Comparison of ENCODE assay signal across 21 cellular contexts in genomic region chr1:77925536-77925935, GRCh38. TPM values are rescaled to one million over a fixed set of nuclear protein-coding genes. Genes with fewer than 3 reads are reported as not detected.
DNase-seq lines count a peak whose midpoint lies in the region; ATAC-seq and TF ChIP-seq lines count a peak whose summit lies in the region.
"Had no signal": no experiment of that assay in that cellular context is flagged by ENCODE, and none has a peak within 500 bp of the region (broad histone marks: within the 10 kb centered on the region; RNA-seq: fewer than 3 reads in every experiment).

No MANE protein-coding gene starts in this region.

- H3K4me2 ChIP-seq in GM23248 (ENCODE audit: unreplicated experiment) (peak overlapping the region; percentile 70), mesendoderm (ENCODE audit: low read length) (no peak overlapping the region), hepatocyte (no peak overlapping the region)
- H3K4me2 ChIP-seq: A549 had no signal

- peaks cover 0 to 5% (median 2%) of the 10 kb centered on the region in 4 donors for H3K4me1 Mint-ChIP-seq in naive thymus-derived CD8-positive, alpha-beta T cell

- no peak overlapping the region; the same call in 1 of the 2 replicates for H3K9ac ChIP-seq in GM23248
- H3K9ac ChIP-seq in mesendoderm (ENCODE audit: low read length): no peak overlapping the region

- H3K36me3 ChIP-seq in GM23248 (ENCODE audit: low read depth) (peaks cover 56% of the 10 kb centered on the region), mesendoderm (ENCODE audit: control insufficient read depth, insufficient read depth, low read length) (no peaks in the 10 kb centered on the region), hepatocyte (replicated peaks; ENCODE audit: insufficient read depth, low read depth) (no peaks in the 10 kb centered on the region)

- no peak overlapping the region for H3K27ac Mint-ChIP-seq in naive thymus-derived CD8-positive, alpha-beta T cell
- H3K27ac Mint-ChIP-seq: CD8-positive, alpha-beta T cell had no signal

- no peaks in the 10 kb centered on the region for H3K9me3 ChIP-seq in GM23248 (ENCODE audit: low read depth)
- H3K9me3 ChIP-seq in hepatocyte (ENCODE audit: low read depth): no peaks in the 10 kb centered on the region
- H3K9me3 ChIP-seq: A549, thoracic aorta had no signal

- H3K9me3 Mint-ChIP-seq in naive thymus-derived CD8-positive, alpha-beta T cell: no peaks in the 10 kb centered on the region
- H3K9me3 Mint-ChIP-seq: activated B cell treated with CpG ODN at 0.5 μM for 24 hours; CD8-positive, alpha-beta T cell; central memory CD8-positive, alpha-beta T cell; naive B cell had no signal

- H3K4me3 ChIP-seq in AG04449 (ENCODE audit: low read depth, low read length) (no peak overlapping the region), GM23248 (0 out of 2 replicates have a peak overlapping the region, but pooled peaks have one; percentile 3), mesendoderm (ENCODE audit: low read length) (no peak overlapping the region), hepatocyte (no peak overlapping the region)
- H3K4me3 ChIP-seq: A549 had no signal

- no peak overlapping the region for H2BK120ac ChIP-seq in mesendoderm (ENCODE audit: low read depth, low read length)

- H2AK5ac ChIP-seq in mesendoderm (ENCODE audit: low read length): no peak overlapping the region

- DNase-seq in AG04449 (ENCODE audit: low read depth, low spot score) (peak; percentile 26), GM23248 (peak; percentile 55), astrocyte of the hippocampus (ENCODE audit: low read depth, low spot score) (peak; percentile 31), hepatic stellate cell (ENCODE audit: low spot score) (peak; percentile 24), mesendoderm (no peak), hepatocyte (ENCODE audit: low spot score) (no peak), NCI-H446 treated with DMSO at 0.1 percent for 48 hours (lab: John Stamatoyannopoulos, UW) (no peak)
- DNase-seq in naive thymus-derived CD8-positive, alpha-beta T cell: no peak
- DNase-seq: activated B cell treated with CpG ODN at 0.5 μM for 24 hours; activated CD4-positive, alpha-beta T cell treated with anti-CD3 and anti-CD28 coated beads, Interleukin-2, amount 50 U/mL, for 48 hours; CD8-positive, alpha-beta T cell; DMS53; hypothalamus; mammary epithelial cell; naive B cell; NCI-H1105 treated with DMSO at 0.1 percent for 48 hours; NCI-H524; right cardiac atrium had no signal

- no peak overlapping the region for H2BK5ac ChIP-seq in mesendoderm (ENCODE audit: low read length)

- H3K9me2 ChIP-seq in GM23248 (ENCODE audit: insufficient read depth) (no peaks in the 10 kb centered on the region), hepatocyte (replicated peaks; ENCODE audit: insufficient read depth) (no peaks in the 10 kb centered on the region)

- no peak for ATAC-seq in naive thymus-derived CD8-positive, alpha-beta T cell
- ATAC-seq: A549; CD8-positive, alpha-beta T cell; right cardiac atrium had no signal

- H3K56ac ChIP-seq in mesendoderm (ENCODE audit: low read length): no peak overlapping the region

- POLR2A ChIA-PET in AG04449 (lab: Yijun Ruan, JAX): no interaction called here
- POLR2A ChIA-PET in naive thymus-derived CD8-positive, alpha-beta T cell (lab: Charles Lee): no interaction called here

- H3K79me2 ChIP-seq in GM23248 (ENCODE audit: insufficient read depth) (peaks cover 7% of the 10 kb centered on the region), mesendoderm (ENCODE audit: control insufficient read depth, insufficient read depth, low read length) (no peaks in the 10 kb centered on the region), hepatocyte (no peaks in the 10 kb centered on the region)

- H3K4me3 Mint-ChIP-seq in naive thymus-derived CD8-positive, alpha-beta T cell: no peak overlapping the region

- peaks cover 37% of the 10 kb centered on the region for H3F3A ChIP-seq in GM23248 (ENCODE audit: insufficient read depth)

- no peak overlapping the region for H4K8ac ChIP-seq in mesendoderm (ENCODE audit: low read depth, low read length)

- H3K4me1 ChIP-seq in GM23248 (ENCODE audit: insufficient read depth) (peaks cover 17% of the 10 kb centered on the region), mesendoderm (ENCODE audit: control insufficient read depth, low read depth, low read length) (no peaks in the 10 kb centered on the region), hepatocyte (ENCODE audit: insufficient read depth) (no peaks in the 10 kb centered on the region)
- H3K4me1 ChIP-seq: A549 had no signal

- no peak overlapping the region for H3K23ac ChIP-seq in mesendoderm (ENCODE audit: low read length)

- no peaks in the 10 kb centered on the region for H3K27me3 Mint-ChIP-seq in naive thymus-derived CD8-positive, alpha-beta T cell
- H3K27me3 Mint-ChIP-seq: activated B cell treated with CpG ODN at 0.5 μM for 24 hours; central memory CD8-positive, alpha-beta T cell; naive B cell had no signal

- H2AFZ ChIP-seq in GM23248: no peak overlapping the region
- no peak overlapping the region for H2AFZ ChIP-seq in hepatocyte

- H3K79me1 ChIP-seq in mesendoderm (ENCODE audit: low read length): no peaks in the 10 kb centered on the region

- H3K36me3 Mint-ChIP-seq in naive thymus-derived CD8-positive, alpha-beta T cell: no peaks in the 10 kb centered on the region
- H3K36me3 Mint-ChIP-seq: naive B cell had no signal

- H3K4ac ChIP-seq in mesendoderm (ENCODE audit: low read depth, low read length): no peak overlapping the region

- CTCF ChIA-PET in AG04449 (lab: Yijun Ruan, JAX): interaction anchor here (0.7 to 1.0 kb wide), 2 partner anchors 188 kb away, joined by 3 read pairs; no protein-coding TSS in a partner anchor

- H3K18ac ChIP-seq in mesendoderm (ENCODE audit: low read length): no peak overlapping the region

- H4K20me1 ChIP-seq in GM23248 (ENCODE audit: insufficient read depth): no peaks in the 10 kb centered on the region
- no peaks in the 10 kb centered on the region for H4K20me1 ChIP-seq in hepatocyte (ENCODE audit: insufficient read depth, poor library complexity, severe bottlenecking)

- in situ Hi-C loops in GM23248 (cut with MboI): no loop called here

- H4K5ac ChIP-seq in mesendoderm (ENCODE audit: low read length): no peak overlapping the region

- peak overlapping the region; percentile 36 for H3K27ac ChIP-seq in GM23248
- no peak overlapping the region for H3K27ac ChIP-seq in mesendoderm (ENCODE audit: low read depth, low read length)
- no peak overlapping the region for H3K27ac ChIP-seq in hepatocyte
- H3K27ac ChIP-seq: A549, thoracic aorta had no signal

- TF ChIP-seq CTCF in AG04449 (IDR thresholded peaks at IDR 0.05; ENCODE audit: insufficient read depth, low read length, missing control alignments) (no peak), hepatocyte (IDR thresholded peaks at IDR 0.05; ENCODE audit: poor library complexity) (no peak)

- H2BK15ac ChIP-seq in mesendoderm (replicated peaks; ENCODE audit: low read depth): no peak overlapping the region

- H3K27me3 ChIP-seq in GM23248 (replicated peaks; ENCODE audit: insufficient read depth) (no peaks in the 10 kb centered on the region), mesendoderm (ENCODE audit: insufficient read depth, low read length, poor library complexity) (no peaks in the 10 kb centered on the region), hepatocyte (no peaks in the 10 kb centered on the region)

- 4 to 16% methylated on average over 1 of the region's 1 CpG for WGBS in GM23248 (ENCODE audit: low coverage in 1 of 2, low lambda C conversion rate in 2 of 2, missing lambda C conversion rate in 2 of 2), 2 experiments
- WGBS in mesendoderm (ENCODE audit: extremely low coverage, insufficient coverage, low lambda C conversion rate): no CpG with 5 or more reads among the region's 1 CpG
- 59% methylated on average over 1 of the region's 1 CpG for WGBS in hepatocyte (ENCODE audit: low lambda C conversion rate, missing lambda C conversion rate)

RNA-seq across cellular contexts. Expression of gene NEXN, which starts 37.1 kb away (rescaled TPM):
- total RNA-seq in GM23248 (2014; rRNA removed; shearing (Covaris generic)): 11.4 and 17.2 TPM in 2 replicates
- polyA plus RNA-seq in GM23248 (2016; fragmentation: Nextera tagmentation; extraction: Ambion mirVana): 69.0 and 70.4 TPM in 2 replicates
- 41.7 TPM for polyA plus RNA-seq in mesendoderm (2013, experiment 1 of 2)
- 40.3 TPM for polyA plus RNA-seq in mesendoderm (2013, experiment 2 of 2)
- total RNA-seq in naive thymus-derived CD8-positive, alpha-beta T cell: under 1 TPM; 0.26 to 0.33 TPM
- 1 to 10 TPM in 1 of 3 donors, under 1 TPM in 2; 0.36 to 1.7 (median 0.74) TPM for polyA plus RNA-seq in naive thymus-derived CD8-positive, alpha-beta T cell
- total RNA-seq in hepatocyte: 5.1 and 5.3 TPM in 2 replicates
- 11.5 and 12.2 TPM in 2 replicates for polyA plus RNA-seq in hepatocyte

RNA-seq across cellular contexts. Expression of gene FUBP1, which starts 53.3 kb away (rescaled TPM):
- 59.1 and 69.9 TPM in 2 replicates for total RNA-seq in GM23248 (2014; rRNA removed; shearing (Covaris generic))
- polyA plus RNA-seq in GM23248 (2016; fragmentation: Nextera tagmentation; extraction: Ambion mirVana) (48.4 and 52.2 TPM in 2 replicates), hepatocyte (64.0 and 73.0 TPM in 2 replicates)
- polyA plus RNA-seq in mesendoderm (2013, experiment 1 of 2): 264 TPM
- 264 TPM for polyA plus RNA-seq in mesendoderm (2013, experiment 2 of 2)
- total RNA-seq in naive thymus-derived CD8-positive, alpha-beta T cell: 100 to 1,000 TPM; 241 to 249 TPM
- 10 to 100 TPM; 47.8 to 54.5 (median 49.0) TPM for polyA plus RNA-seq in naive thymus-derived CD8-positive, alpha-beta T cell
- total RNA-seq in hepatocyte: 145 and 151 TPM in 2 replicates

Comparison
In these comparisons a context has a peak if more than half of its experiments do, and no peak if none do; other contexts are left out.
1. DNase-seq: peak in AG04449 (single experiment), GM23248 (single experiment), astrocyte of the hippocampus (single experiment) and hepatic stellate cell (single experiment); none in mesendoderm (single experiment), naive thymus-derived CD8-positive, alpha-beta T cell (0 of 10), hepatocyte (single experiment) and NCI-H446 treated with DMSO at 0.1 percent for 48 hours (single experiment).